ENCODE assay signal across 1 cellular context in the genomic region with DNA sequence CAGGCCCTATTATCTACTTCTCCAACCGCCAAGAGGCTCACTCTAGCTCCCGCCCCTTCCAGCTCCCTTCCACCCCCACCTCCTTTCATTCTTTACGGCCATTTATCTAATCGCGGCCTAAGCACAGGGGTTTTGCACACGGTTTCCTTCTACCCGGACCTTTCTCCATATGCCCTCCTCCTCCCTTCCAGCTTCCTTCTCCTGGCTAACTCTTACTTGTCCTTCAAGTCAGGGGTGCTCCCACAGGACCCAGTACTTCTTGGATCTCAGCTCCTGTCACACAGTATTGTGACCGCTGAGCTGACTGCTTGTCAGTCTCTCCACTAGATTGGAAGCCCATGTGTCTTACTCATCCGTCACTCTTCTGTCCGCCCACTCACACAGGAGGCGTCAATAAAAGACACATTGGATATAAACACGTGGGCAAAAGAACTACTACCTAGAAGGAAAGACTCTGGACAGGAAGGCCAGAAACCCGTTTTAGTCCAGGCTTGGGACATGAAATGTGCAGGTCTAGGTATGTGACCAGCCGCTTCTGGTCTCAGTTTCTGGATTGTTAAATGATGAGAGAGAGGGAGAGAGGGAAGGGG.
TF ChIP-seq lines count a peak whose summit lies in the region.

No MANE protein-coding gene starts in this region.

TF ChIP-seq in GM23338, 12 proteins besides CTCF, POLR2A, EP300 and RAD21:
- TF ChIP-seq REST (IDR thresholded peaks at IDR 0.05; ENCODE audit: unreplicated experiment) (no peak), EZH2phosphoT487 (IDR thresholded peaks at IDR 0.05; ENCODE audit: unreplicated experiment) (no peak), ETS1 (IDR thresholded peaks at IDR 0.05) (no peak), ZNF331 (CRISPR knock-in tag; IDR thresholded peaks at IDR 0.05; ENCODE audit: low read depth) (no peak), POLR2AphosphoS5 (IDR thresholded peaks at IDR 0.05; ENCODE audit: low read depth) (no peak), ZNF114 (CRISPR knock-in tag; IDR thresholded peaks at IDR 0.05) (no peak), EZH2 (IDR thresholded peaks at IDR 0.05; ENCODE audit: low read depth, unreplicated experiment) (no peak), JUNB (IDR thresholded peaks at IDR 0.05; ENCODE audit: unreplicated experiment) (no peak), NANOG (IDR thresholded peaks at IDR 0.05; ENCODE audit: borderline replicate concordance) (no peak), STAT1 (IDR thresholded peaks at IDR 0.05; ENCODE audit: unreplicated experiment) (no peak), CREB1 (CRISPR knock-in tag; IDR thresholded peaks at IDR 0.05; ENCODE audit: low read depth) (no peak)
- TF ChIP-seq, protein P1, sequence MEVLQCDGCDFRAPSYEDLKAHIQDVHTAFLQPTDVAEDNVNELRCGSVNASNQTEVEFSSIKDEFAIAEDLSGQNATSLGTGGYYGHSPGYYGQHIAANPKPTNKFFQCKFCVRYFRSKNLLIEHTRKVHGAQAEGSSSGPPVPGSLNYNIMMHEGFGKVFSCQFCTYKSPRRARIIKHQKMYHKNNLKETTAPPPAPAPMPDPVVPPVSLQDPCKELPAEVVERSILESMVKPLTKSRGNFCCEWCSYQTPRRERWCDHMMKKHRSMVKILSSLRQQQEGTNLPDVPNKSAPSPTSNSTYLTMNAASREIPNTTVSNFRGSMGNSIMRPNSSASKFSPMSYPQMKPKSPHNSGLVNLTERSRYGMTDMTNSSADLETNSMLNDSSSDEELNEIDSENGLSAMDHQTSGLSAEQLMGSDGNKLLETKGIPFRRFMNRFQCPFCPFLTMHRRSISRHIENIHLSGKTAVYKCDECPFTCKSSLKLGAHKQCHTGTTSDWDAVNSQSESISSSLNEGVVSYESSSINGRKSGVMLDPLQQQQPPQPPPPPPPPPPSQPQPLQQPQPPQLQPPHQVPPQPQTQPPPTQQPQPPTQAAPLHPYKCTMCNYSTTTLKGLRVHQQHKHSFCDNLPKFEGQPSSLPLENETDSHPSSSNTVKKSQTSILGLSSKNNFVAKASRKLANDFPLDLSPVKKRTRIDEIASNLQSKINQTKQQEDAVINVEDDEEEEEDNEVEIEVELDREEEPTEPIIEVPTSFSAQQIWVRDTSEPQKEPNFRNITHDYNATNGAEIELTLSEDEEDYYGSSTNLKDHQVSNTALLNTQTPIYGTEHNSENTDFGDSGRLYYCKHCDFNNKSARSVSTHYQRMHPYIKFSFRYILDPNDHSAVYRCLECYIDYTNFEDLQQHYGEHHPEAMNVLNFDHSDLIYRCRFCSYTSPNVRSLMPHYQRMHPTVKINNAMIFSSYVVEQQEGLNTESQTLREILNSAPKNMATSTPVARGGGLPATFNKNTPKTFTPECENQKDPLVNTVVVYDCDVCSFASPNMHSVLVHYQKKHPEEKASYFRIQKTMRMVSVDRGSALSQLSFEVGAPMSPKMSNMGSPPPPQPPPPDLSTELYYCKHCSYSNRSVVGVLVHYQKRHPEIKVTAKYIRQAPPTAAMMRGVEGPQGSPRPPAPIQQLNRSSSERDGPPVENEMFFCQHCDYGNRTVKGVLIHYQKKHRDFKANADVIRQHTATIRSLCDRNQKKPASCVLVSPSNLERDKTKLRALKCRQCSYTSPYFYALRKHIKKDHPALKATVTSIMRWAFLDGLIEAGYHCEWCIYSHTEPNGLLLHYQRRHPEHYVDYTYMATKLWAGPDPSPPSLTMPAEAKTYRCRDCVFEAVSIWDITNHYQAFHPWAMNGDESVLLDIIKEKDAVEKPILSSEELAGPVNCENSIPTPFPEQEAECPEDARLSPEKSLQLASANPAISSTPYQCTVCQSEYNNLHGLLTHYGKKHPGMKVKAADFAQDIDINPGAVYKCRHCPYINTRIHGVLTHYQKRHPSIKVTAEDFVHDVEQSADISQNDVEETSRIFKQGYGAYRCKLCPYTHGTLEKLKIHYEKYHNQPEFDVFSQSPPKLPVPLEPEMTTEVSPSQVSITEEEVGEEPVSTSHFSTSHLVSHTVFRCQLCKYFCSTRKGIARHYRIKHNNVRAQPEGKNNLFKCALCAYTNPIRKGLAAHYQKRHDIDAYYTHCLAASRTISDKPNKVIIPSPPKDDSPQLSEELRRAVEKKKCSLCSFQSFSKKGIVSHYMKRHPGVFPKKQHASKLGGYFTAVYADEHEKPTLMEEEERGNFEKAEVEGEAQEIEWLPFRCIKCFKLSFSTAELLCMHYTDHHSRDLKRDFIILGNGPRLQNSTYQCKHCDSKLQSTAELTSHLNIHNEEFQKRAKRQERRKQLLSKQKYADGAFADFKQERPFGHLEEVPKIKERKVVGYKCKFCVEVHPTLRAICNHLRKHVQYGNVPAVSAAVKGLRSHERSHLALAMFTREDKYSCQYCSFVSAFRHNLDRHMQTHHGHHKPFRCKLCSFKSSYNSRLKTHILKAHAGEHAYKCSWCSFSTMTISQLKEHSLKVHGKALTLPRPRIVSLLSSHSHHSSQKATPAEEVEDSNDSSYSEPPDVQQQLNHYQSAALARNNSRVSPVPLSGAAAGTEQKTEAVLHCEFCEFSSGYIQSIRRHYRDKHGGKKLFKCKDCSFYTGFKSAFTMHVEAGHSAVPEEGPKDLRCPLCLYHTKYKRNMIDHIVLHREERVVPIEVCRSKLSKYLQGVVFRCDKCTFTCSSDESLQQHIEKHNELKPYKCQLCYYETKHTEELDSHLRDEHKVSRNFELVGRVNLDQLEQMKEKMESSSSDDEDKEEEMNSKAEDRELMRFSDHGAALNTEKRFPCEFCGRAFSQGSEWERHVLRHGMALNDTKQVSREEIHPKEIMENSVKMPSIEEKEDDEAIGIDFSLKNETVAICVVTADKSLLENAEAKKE (CRISPR knock-in tag; IDR thresholded peaks at IDR 0.05) = no peak
